8 cellular contexts compared by ENCODE assay signal in the genomic region with DNA sequence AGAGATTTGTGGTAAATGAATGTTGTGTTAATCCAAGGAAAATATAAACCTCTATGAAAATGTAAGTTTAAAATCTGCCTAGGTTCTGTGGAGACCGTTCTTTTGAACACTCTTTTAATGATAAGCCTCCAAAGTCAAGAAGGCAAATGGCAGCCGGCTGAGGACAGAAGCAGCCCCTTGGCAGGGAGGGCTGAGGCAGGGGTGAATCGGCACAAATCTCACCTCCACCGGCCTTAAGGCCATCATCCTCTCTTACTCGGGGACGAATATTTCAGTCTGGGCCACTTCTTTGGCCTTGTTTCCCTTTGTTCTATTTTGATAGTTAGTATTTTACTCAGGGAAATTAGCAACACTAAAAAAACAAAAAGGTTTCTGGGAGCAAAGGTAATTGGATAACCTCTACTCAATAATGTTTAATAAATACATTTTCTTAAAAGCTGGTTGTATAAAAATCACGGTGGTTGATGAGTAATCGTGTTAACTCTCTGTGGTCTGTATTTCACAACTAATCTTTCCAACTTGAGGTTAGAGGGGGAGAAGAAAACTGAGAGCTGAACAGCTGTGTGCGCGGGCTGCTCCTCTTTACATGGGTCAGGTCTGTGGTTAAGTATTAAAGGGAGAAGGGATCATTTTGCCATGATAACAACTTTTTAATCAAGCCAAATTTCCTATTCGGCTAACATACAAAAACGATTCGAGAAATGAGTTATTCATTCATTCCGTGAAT. TPM values are rescaled to one million over a fixed set of nuclear protein-coding genes. Genes with fewer than 3 reads are reported as not detected.
A peak's percentile ranks its signal among the peaks of the same experiment; 100 is the strongest.
DNase-seq lines count a peak whose midpoint lies in the region; ATAC-seq, FAIRE-seq and TF ChIP-seq lines count a peak whose summit lies in the region.

No MANE protein-coding gene starts in this region.

- CTCF ChIA-PET in K562 (lab: Yijun Ruan, JAX; ENCODE audit: low intra/inter-chr PET ratio): no interaction called here
- CTCF ChIA-PET in CD8-positive, alpha-beta T cell (lab: Charles Lee): no interaction called here

- no peak overlapping the region for H3K4me2 ChIP-seq in K562 (ENCODE audit: insufficient read depth, low read length)

- H4K20me1 ChIP-seq in K562 (replicated peaks; ENCODE audit: control insufficient read depth, insufficient read depth, low read length): no peaks in the 10 kb centered on the region

- WGBS in K562 (ENCODE audit: insufficient coverage, low coverage, missing lambda C conversion rate): 1% methylated on average over 14 of the region's 14 CpGs

- peaks cover 6 to 17% of the 10 kb centered on the region in 2 experiments; a peak in 4 of 5 replicates for H3K4me1 ChIP-seq in K562 (replicated peaks in 1 of 2; ENCODE audit: control insufficient read depth in 2 of 2, insufficient read depth in 2 of 2, low read length in 2 of 2)
- H3K4me1 ChIP-seq in CD8-positive, alpha-beta T cell (ENCODE audit: insufficient read depth, low read length): no peaks in the 10 kb centered on the region

- FAIRE-seq in K562 (lab: Jason Lieb, UNC): no peak

- intact Hi-C loops in K562 (cut with micrococcal nuclease): no loop called here
- intact Hi-C loops in CD8-positive, alpha-beta T cell (cut with DNase I, micrococcal nuclease): no loop called here

- TF ChIP-seq RAD21 in K562 (CRISPR knock-in tag; conservative IDR thresholded peaks at IDR 0.05 in 1 of 2, IDR thresholded peaks at IDR 0.05 in 1 of 2): no peak

- in situ Hi-C loops in K562 (cut with MboI): no loop called here

- H3K36me3 Mint-ChIP-seq in CD8-positive, alpha-beta T cell: peaks cover 28% of the 10 kb centered on the region

- H3K27ac Mint-ChIP-seq in CD8-positive, alpha-beta T cell: no peak overlapping the region

- no peak for TF ChIP-seq POLR2A in K562 (conservative IDR thresholded peaks at IDR 0.05)

- no TSS peak for BruUV-seq in K562 (replicated peaks; lab: Mats Ljungman, UMichigan)

- DNase-seq in AG10803 (ENCODE audit: low read depth): peak; percentile 78
- peak; percentile 29 for DNase-seq in HK-2 (ENCODE audit: unreplicated experiment)
- DNase-seq in K562 (ENCODE audit: extremely low read depth in 1 of 4, low spot score in 3 of 4): no peak
- DNase-seq in ecto neural progenitor cell (ENCODE audit: low spot score): no peak
- no peak for DNase-seq in CD8-positive, alpha-beta T cell
- DNase-seq in NCI-H1092 treated with DMSO at 0.1 percent for 48 hours (lab: John Stamatoyannopoulos, UW): no peak
- no peak for DNase-seq in NCI-H69 (lab: John Stamatoyannopoulos, UW)

- no peak overlapping the region for H3K4me3 Mint-ChIP-seq in CD8-positive, alpha-beta T cell

- no peak overlapping the region for H3K9ac ChIP-seq in K562 (ENCODE audit: insufficient read depth in 1 of 2, low read depth in 2 of 2, low read length in 2 of 2)

- H3K4me3 ChIP-seq in AG10803 (ENCODE audit: low read length) (no peak overlapping the region), K562 (no peak overlapping the region)
- no peak overlapping the region for H3K4me3 ChIP-seq in CD8-positive, alpha-beta T cell (ENCODE audit: low read depth, low read length)

- no peaks in the 10 kb centered on the region for H3K36me3 ChIP-seq in K562 (ENCODE audit: control insufficient read depth, insufficient read depth, low read length)
- H3K36me3 ChIP-seq in CD8-positive, alpha-beta T cell (ENCODE audit: insufficient read depth, low read length): no peaks in the 10 kb centered on the region

- no peaks in the 10 kb centered on the region for H3K9me3 ChIP-seq in K562 (replicated peaks; ENCODE audit: control insufficient read depth, insufficient read depth, low read depth, low read length)
- no peaks in the 10 kb centered on the region for H3K9me3 ChIP-seq in CD8-positive, alpha-beta T cell (ENCODE audit: low read length)

- H3K27ac ChIP-seq in K562 (ENCODE audit: extremely low read depth, low read depth, low read length): no peak overlapping the region
- H3K27ac ChIP-seq in CD8-positive, alpha-beta T cell (ENCODE audit: low read depth, low read length): no peak overlapping the region

- peak; percentile 80 for ATAC-seq in GM19452 (IDR thresholded peaks at IDR 0.05; ENCODE audit: unreplicated experiment)
- ATAC-seq in K562: no peak
- ATAC-seq in CD8-positive, alpha-beta T cell: no peak

- peaks cover 2% of the 10 kb centered on the region for H3K4me1 Mint-ChIP-seq in CD8-positive, alpha-beta T cell (ENCODE audit: low read depth)

- H3K9me1 ChIP-seq in K562 (ENCODE audit: control insufficient read depth, insufficient read depth, low read length): no peaks in the 10 kb centered on the region

- peaks cover 2% of the 10 kb centered on the region for H3K27me3 Mint-ChIP-seq in CD8-positive, alpha-beta T cell (ENCODE audit: low read depth)

- TF ChIP-seq CTCF in AG10803 (conservative IDR thresholded peaks at IDR 0.05; ENCODE audit: low read length): no peak
- no peak for TF ChIP-seq CTCF in K562 (IDR thresholded peaks at IDR 0.05 in 2 of 3, conservative IDR thresholded peaks at IDR 0.05 in 1 of 3; ENCODE audit: insufficient read depth in 2 of 3, low read depth in 1 of 3, low read length in 3 of 3)
- no peak for TF ChIP-seq CTCF in CD8-positive, alpha-beta T cell (IDR thresholded peaks at IDR 0.05)

- POLR2A ChIA-PET in K562 (lab: Yijun Ruan, JAX): interaction anchor here (0.7 kb wide), 1 partner anchor 28 kb away, joined by 3 read pairs; no protein-coding TSS in a partner anchor
- POLR2A ChIA-PET in CD8-positive, alpha-beta T cell (lab: Charles Lee): no interaction called here

- H3K27me3 ChIP-seq in K562 (ENCODE audit: control insufficient read depth in 2 of 2, insufficient read depth in 2 of 2, low read length in 2 of 2): peaks cover 0 to 9% of the 10 kb centered on the region in 2 experiments; a peak in 3 of 5 replicates
- H3K27me3 ChIP-seq in CD8-positive, alpha-beta T cell (ENCODE audit: insufficient read depth, low read length): no peaks in the 10 kb centered on the region

- no peaks in the 10 kb centered on the region for H3K9me3 Mint-ChIP-seq in CD8-positive, alpha-beta T cell

- H2AFZ ChIP-seq in K562 (ENCODE audit: low read depth, low read length): no peak overlapping the region

- H3K79me2 ChIP-seq in K562 (ENCODE audit: control insufficient read depth, insufficient read depth, low read length): no peaks in the 10 kb centered on the region

- no peak for TF ChIP-seq EP300 in K562 (IDR thresholded peaks at IDR 0.05; ENCODE audit: low read length)

TF ChIP-seq in K562, 482 proteins besides CTCF, POLR2A, EP300 and RAD21:
- 0 out of 4 replicates have a peak, but pooled peaks of 1 of the 2 experiments have one; percentile 21 for TF ChIP-seq KDM1A (IDR thresholded peaks at IDR 0.05)
- TF ChIP-seq, protein P1, sequence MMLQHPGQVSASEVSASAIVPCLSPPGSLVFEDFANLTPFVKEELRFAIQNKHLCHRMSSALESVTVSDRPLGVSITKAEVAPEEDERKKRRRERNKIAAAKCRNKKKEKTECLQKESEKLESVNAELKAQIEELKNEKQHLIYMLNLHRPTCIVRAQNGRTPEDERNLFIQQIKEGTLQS (IDR thresholded peaks at IDR 0.05): 0 out of 2 replicates have a peak, but pooled peaks have one; percentile 13
- TF ChIP-seq, protein P1 (CRISPR knock-in tag; conservative IDR thresholded peaks at IDR 0.05): no peak
- no peak for TF ChIP-seq RB1 (IDR thresholded peaks at IDR 0.05; ENCODE audit: low read depth)
- TF ChIP-seq, protein P2, sequence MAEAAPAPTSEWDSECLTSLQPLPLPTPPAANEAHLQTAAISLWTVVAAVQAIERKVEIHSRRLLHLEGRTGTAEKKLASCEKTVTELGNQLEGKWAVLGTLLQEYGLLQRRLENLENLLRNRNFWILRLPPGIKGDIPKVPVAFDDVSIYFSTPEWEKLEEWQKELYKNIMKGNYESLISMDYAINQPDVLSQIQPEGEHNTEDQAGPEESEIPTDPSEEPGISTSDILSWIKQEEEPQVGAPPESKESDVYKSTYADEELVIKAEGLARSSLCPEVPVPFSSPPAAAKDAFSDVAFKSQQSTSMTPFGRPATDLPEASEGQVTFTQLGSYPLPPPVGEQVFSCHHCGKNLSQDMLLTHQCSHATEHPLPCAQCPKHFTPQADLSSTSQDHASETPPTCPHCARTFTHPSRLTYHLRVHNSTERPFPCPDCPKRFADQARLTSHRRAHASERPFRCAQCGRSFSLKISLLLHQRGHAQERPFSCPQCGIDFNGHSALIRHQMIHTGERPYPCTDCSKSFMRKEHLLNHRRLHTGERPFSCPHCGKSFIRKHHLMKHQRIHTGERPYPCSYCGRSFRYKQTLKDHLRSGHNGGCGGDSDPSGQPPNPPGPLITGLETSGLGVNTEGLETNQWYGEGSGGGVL (CRISPR knock-in tag; IDR thresholded peaks at IDR 0.05): no peak

RNA-seq across cellular contexts. Expression of a gene that starts 18.6 kb away (rescaled TPM):
- total RNA-seq in K562 (2011; cell fraction: chromatin; rRNA removed; ENCODE audit: low replicate concordance): 1.3 and 3.3 TPM in 2 replicates
- total RNA-seq in K562 (2011; cell fraction: nucleolus; rRNA removed): 3.9 and 4.8 TPM in 2 replicates
- total RNA-seq in K562 (2011; cell fraction: nucleoplasm; rRNA removed): 2.0 and 3.5 TPM in 2 replicates
- total RNA-seq in K562 (2014; rRNA removed) (0.69 TPM in 1 of 2 replicates, not detected in the other), K562 (2014; rRNA removed; fragmentation: Illumina TruSeq; extraction: Trizol) (0.29 and 0.44 TPM in 2 replicates), K562 (2015; rRNA removed; fragmentation: Illumina TruSeq; extraction: Trizol) (0.43 and 0.53 TPM in 2 replicates), K562 (2021) (0.89 and 1.3 TPM in 2 replicates)
- polyA plus RNA-seq in K562 (2011; rRNA removed) (1.4 and 14.3 TPM in 2 replicates), K562 (2014; fragmentation: Illumina TruSeq; extraction: Trizol) (0.27 and 0.36 TPM in 2 replicates), K562 (2014; fragmentation: Nextera tagmentation; extraction: Ambion mirVana) (under 1 TPM in 1 of 2 experiments, not detected in 1; 0.15 TPM), K562 (2014; rRNA removed) (0.05 and 0.70 TPM in 2 replicates)
- 1.3 and 16.1 TPM in 2 replicates for polyA plus RNA-seq in K562 (2011; cell fraction: cytosol; rRNA removed)
- 0.80 and 11.7 TPM in 2 replicates for polyA plus RNA-seq in K562 (2011; cell fraction: nucleus; rRNA removed)
- polyA plus RNA-seq in K562 (2012): 0.91 and 2.0 TPM in 2 replicates
- 0.56 and 10.3 TPM in 2 replicates for polyA minus RNA-seq in K562 (2011; rRNA and poly(A)+ RNA removed)
- 1.6 and 11.6 TPM in 2 replicates for polyA minus RNA-seq in K562 (2011; cell fraction: cytosol; rRNA and poly(A)+ RNA removed)
- polyA minus RNA-seq in K562 (2011; cell fraction: nucleus; rRNA and poly(A)+ RNA removed): 1.2 and 8.9 TPM in 2 replicates
- 1 to 10 TPM; 2.4 to 3.4 TPM for total RNA-seq in CD8-positive, alpha-beta T cell

Comparison
In these comparisons a context has a peak if more than half of its experiments do, and no peak if none do; other contexts are left out.
1. DNase-seq: peak in AG10803 (single experiment) and HK-2 (single experiment); none in K562 (0 of 4), ecto neural progenitor cell (single experiment), CD8-positive, alpha-beta T cell (0 of 7), NCI-H1092 treated with DMSO at 0.1 percent for 48 hours (single experiment) and NCI-H69 (single experiment).